Comparison of ENCODE assay signal across 8 cellular contexts in the genomic region with DNA sequence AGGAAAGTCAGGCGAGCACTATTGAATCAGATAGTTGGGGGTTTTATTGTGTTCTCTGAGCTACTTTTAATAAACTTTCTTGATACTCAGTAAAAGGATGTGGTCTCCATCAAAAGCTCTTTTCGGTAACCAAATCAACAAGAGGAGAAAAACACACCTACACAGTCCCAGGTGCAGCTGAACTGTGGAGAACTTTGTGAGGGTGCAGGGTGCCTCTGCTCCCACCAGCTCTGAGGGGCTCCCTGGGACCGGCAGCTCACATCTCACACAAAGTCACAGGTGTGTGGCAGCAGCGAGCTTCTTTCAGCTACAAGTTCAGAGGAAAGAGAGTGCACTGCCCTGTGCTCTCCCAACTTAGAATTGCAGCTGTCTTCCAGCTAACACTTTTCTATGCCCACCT.
DNase-seq lines count a peak whose midpoint lies in the region; ATAC-seq and TF ChIP-seq lines count a peak whose summit lies in the region.

No MANE protein-coding gene starts in this region.

- no peak overlapping the region for H2BK5ac ChIP-seq in mesenchymal stem cell (ENCODE audit: low read depth, low read length, poor library complexity, severe bottlenecking)

- ATAC-seq in HG02885 (IDR thresholded peaks at IDR 0.05; ENCODE audit: poor library complexity, unreplicated experiment), result peak; percentile 85
- ATAC-seq in stimulated activated effector memory CD8-positive, alpha-beta T cell treated with anti-CD3 and anti-CD28 coated beads, Interleukin-12 subunit alpha, Interleukin-12 subunit beta, amount 100 ng/mL, for 72 hours, result peak; percentile 85

- H3K27ac ChIP-seq in esophagus squamous epithelium, result no peak overlapping the region
- H3K27ac ChIP-seq in uterus, result no peak overlapping the region
- H3K27ac ChIP-seq in mesenchymal stem cell (ENCODE audit: low read length, poor library complexity, severe bottlenecking), result no peak overlapping the region

- H3K4ac ChIP-seq in mesenchymal stem cell (ENCODE audit: low read depth in 1 of 2, low read length in 2 of 2), result no peak overlapping the region

- no peak overlapping the region for H2AFZ ChIP-seq in mesenchymal stem cell (ENCODE audit: low read depth, low read length)

- H4K8ac ChIP-seq in mesenchymal stem cell (ENCODE audit: low read length), result no peak overlapping the region

- no peaks in the 10 kb centered on the region for H3K79me1 ChIP-seq in mesenchymal stem cell (replicated peaks; ENCODE audit: low read length, poor library complexity, severe bottlenecking)

- no peak overlapping the region for H3K18ac ChIP-seq in mesenchymal stem cell (ENCODE audit: low read depth in 1 of 2, low read length in 2 of 2)

- H3K23ac ChIP-seq in mesenchymal stem cell (ENCODE audit: low read length in 2 of 2), result no peak overlapping the region

- TF ChIP-seq CTCF in esophagus squamous epithelium (IDR thresholded peaks at IDR 0.05), result no peak
- no peak for TF ChIP-seq CTCF in uterus (IDR thresholded peaks at IDR 0.05)
- TF ChIP-seq CTCF in endothelial cell (IDR thresholded peaks at IDR 0.05; ENCODE audit: unreplicated experiment), result no peak

- peaks cover 41% of the 10 kb centered on the region for H3K4me1 Mint-ChIP-seq in stimulated activated effector memory CD8-positive, alpha-beta T cell treated with anti-CD3 and anti-CD28 coated beads, Interleukin-12 subunit alpha, Interleukin-12 subunit beta, amount 100 ng/mL, for 72 hours
- no peaks in the 10 kb centered on the region for H3K4me1 Mint-ChIP-seq in endothelial cell (ENCODE audit: unreplicated experiment)

- H3K4me2 ChIP-seq in mesenchymal stem cell (ENCODE audit: low read length, poor library complexity, severe bottlenecking), result no peak overlapping the region

- no peak overlapping the region for H3K14ac ChIP-seq in mesenchymal stem cell (ENCODE audit: low read length in 2 of 2)

- DNase-seq in activated CD8-positive, alpha-beta memory T cell treated with anti-CD3 and anti-CD28 coated beads for 24 hours, result peak; percentile 83
- DNase-seq in iPS-NIHi7 (ENCODE audit: extremely low spot score), result peak; percentile 19
- DNase-seq in stimulated activated effector memory CD8-positive, alpha-beta T cell treated with anti-CD3 and anti-CD28 coated beads, Interleukin-12 subunit alpha, Interleukin-12 subunit beta, amount 100 ng/mL, for 72 hours (ENCODE audit: low spot score in 2 of 2), result peak in 1 of 2 donors; percentile 61
- DNase-seq in esophagus squamous epithelium (lab: John Stamatoyannopoulos, UW), result no peak
- no peak for DNase-seq in uterus
- DNase-seq in endothelial cell (ENCODE audit: low spot score), result no peak
- DNase-seq in mesenchymal stem cell, result no peak

- peak overlapping the region; percentile 38 for H3K4me3 Mint-ChIP-seq in stimulated activated effector memory CD8-positive, alpha-beta T cell treated with anti-CD3 and anti-CD28 coated beads, Interleukin-12 subunit alpha, Interleukin-12 subunit beta, amount 100 ng/mL, for 72 hours
- H3K4me3 Mint-ChIP-seq in endothelial cell (ENCODE audit: unreplicated experiment), result no peak overlapping the region

- H3K9me3 Mint-ChIP-seq in stimulated activated effector memory CD8-positive, alpha-beta T cell treated with anti-CD3 and anti-CD28 coated beads, Interleukin-12 subunit alpha, Interleukin-12 subunit beta, amount 100 ng/mL, for 72 hours, result no peaks in the 10 kb centered on the region
- no peaks in the 10 kb centered on the region for H3K9me3 Mint-ChIP-seq in endothelial cell (ENCODE audit: unreplicated experiment)

- H3K4me1 ChIP-seq in esophagus squamous epithelium, result no peaks in the 10 kb centered on the region
- H3K4me1 ChIP-seq in uterus, result no peaks in the 10 kb centered on the region
- no peaks in the 10 kb centered on the region for H3K4me1 ChIP-seq in mesenchymal stem cell (ENCODE audit: control insufficient read depth, insufficient read depth, low read depth, low read length)

- no peak overlapping the region for H3K4me3 ChIP-seq in esophagus squamous epithelium
- H3K4me3 ChIP-seq in uterus, result no peak overlapping the region
- no peak overlapping the region for H3K4me3 ChIP-seq in mesenchymal stem cell (ENCODE audit: insufficient read depth in 1 of 2, low read depth in 1 of 2, low read length in 2 of 2)

- no peak overlapping the region for H3K9ac ChIP-seq in mesenchymal stem cell (ENCODE audit: low read length)

- H3K36me3 Mint-ChIP-seq in stimulated activated effector memory CD8-positive, alpha-beta T cell treated with anti-CD3 and anti-CD28 coated beads, Interleukin-12 subunit alpha, Interleukin-12 subunit beta, amount 100 ng/mL, for 72 hours, result no peaks in the 10 kb centered on the region
- H3K36me3 Mint-ChIP-seq in endothelial cell (ENCODE audit: low read depth, unreplicated experiment), result no peaks in the 10 kb centered on the region

- H4K91ac ChIP-seq in mesenchymal stem cell (ENCODE audit: low read length), result no peak overlapping the region

- intact Hi-C loops in esophagus squamous epithelium (cut with DNase I), result no loop called here
- intact Hi-C loops in uterus (cut with DNase I; ENCODE audit: low total_unique reads), result no loop called here

- H3K27ac Mint-ChIP-seq in stimulated activated effector memory CD8-positive, alpha-beta T cell treated with anti-CD3 and anti-CD28 coated beads, Interleukin-12 subunit alpha, Interleukin-12 subunit beta, amount 100 ng/mL, for 72 hours, result peak overlapping the region; percentile 54
- H3K27ac Mint-ChIP-seq in endothelial cell (ENCODE audit: unreplicated experiment), result no peak overlapping the region

- H3K36me3 ChIP-seq in esophagus squamous epithelium, result no peaks in the 10 kb centered on the region
- H3K36me3 ChIP-seq in uterus, result no peaks in the 10 kb centered on the region
- H3K36me3 ChIP-seq in mesenchymal stem cell (ENCODE audit: control insufficient read depth in 1 of 2, insufficient read depth in 2 of 2, low read depth in 1 of 2, low read length in 2 of 2), result no peaks in the 10 kb centered on the region

- no peak overlapping the region for H2BK120ac ChIP-seq in mesenchymal stem cell (ENCODE audit: low read depth, low read length)

- no peak overlapping the region for H2BK15ac ChIP-seq in mesenchymal stem cell (ENCODE audit: low read depth, poor library complexity, severe bottlenecking)

- no peaks in the 10 kb centered on the region for H3K9me3 ChIP-seq in esophagus squamous epithelium
- H3K9me3 ChIP-seq in uterus, result no peaks in the 10 kb centered on the region
- H3K9me3 ChIP-seq in mesenchymal stem cell (ENCODE audit: control insufficient read depth, low read length), result peaks cover 4% of the 10 kb centered on the region

- WGBS in esophagus squamous epithelium, 2 donors, result 40 to 65% methylated on average over 4 of the region's 4 CpGs
- 87% methylated on average over 2 of the region's 4 CpGs for WGBS in mesenchymal stem cell

- H3K27me3 ChIP-seq in esophagus squamous epithelium (peaks cover 0 to 6% (median 0%) of the 10 kb centered on the region in 4 donors), uterus (no peaks in the 10 kb centered on the region), mesenchymal stem cell (ENCODE audit: control insufficient read depth in 1 of 2, insufficient read depth in 1 of 2, low read length in 2 of 2) (no peaks in the 10 kb centered on the region)

- no peak overlapping the region for H2BK12ac ChIP-seq in mesenchymal stem cell (ENCODE audit: low read length in 2 of 2)

- peaks cover 1% of the 10 kb centered on the region for H3K27me3 Mint-ChIP-seq in endothelial cell (ENCODE audit: unreplicated experiment)

- no peak overlapping the region for H2AK5ac ChIP-seq in mesenchymal stem cell (ENCODE audit: low read length, severe bottlenecking)

- TF ChIP-seq POLR2A in esophagus squamous epithelium (IDR thresholded peaks at IDR 0.05) (no peak), uterus (IDR thresholded peaks at IDR 0.05) (no peak)

Comparison
In these comparisons a context has a peak if more than half of its experiments do, and no peak if none do; other contexts are left out.
1. DNase-seq: peak in activated CD8-positive, alpha-beta memory T cell treated with anti-CD3 and anti-CD28 coated beads for 24 hours (single experiment) and iPS-NIHi7 (single experiment); none in esophagus squamous epithelium (single experiment), uterus (0 of 2), endothelial cell (single experiment) and mesenchymal stem cell (single experiment).